ENCODE assay signal across 15 cellular contexts in the genomic region with DNA sequence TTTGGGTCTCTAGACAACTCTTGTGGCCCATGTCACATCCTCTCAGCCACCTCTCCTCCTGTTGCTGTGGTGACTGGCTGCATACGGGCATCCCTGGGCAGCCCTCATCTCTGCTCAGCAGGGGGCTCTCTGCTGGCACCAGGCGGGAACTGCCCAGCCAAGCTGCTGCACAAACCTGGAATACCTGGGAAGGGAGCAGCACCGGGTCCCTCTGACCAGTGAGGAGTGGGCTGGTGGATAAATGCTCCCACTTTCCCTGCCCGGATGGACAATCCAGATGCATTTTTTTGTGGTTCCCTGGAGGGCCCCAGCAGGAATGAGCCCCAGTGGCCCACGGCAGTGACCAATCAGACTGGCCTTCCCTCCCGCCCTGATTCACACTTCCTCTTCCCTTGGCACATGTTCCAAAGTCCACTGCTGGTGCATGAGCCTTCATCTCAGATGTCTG.
DNase-seq lines count a peak whose midpoint lies in the region; ATAC-seq and TF ChIP-seq lines count a peak whose summit lies in the region.
"Had no signal": no experiment of that assay in that cellular context is flagged by ENCODE, and none has a peak within 500 bp of the region (broad histone marks: within the 10 kb centered on the region; RNA-seq: fewer than 3 reads in every experiment).

No MANE protein-coding gene starts in this region.

- H3K9me3 ChIP-seq in DND-41 (ENCODE audit: insufficient read depth, low read length, severe bottlenecking): no peaks in the 10 kb centered on the region
- H3K9me3 ChIP-seq: body of pancreas, tibial artery had no signal

- no peak overlapping the region for H3K9ac ChIP-seq in DND-41 (ENCODE audit: low read depth, low read length)
- H3K9ac ChIP-seq: KMS-11 had no signal

- peaks cover 1% of the 10 kb centered on the region for H3K27me3 ChIP-seq in DND-41 (ENCODE audit: insufficient read depth, low read length, poor library complexity)
- H3K27me3 ChIP-seq: body of pancreas, tibial artery had no signal

- no peaks in the 10 kb centered on the region for H3K4me1 ChIP-seq in DND-41 (ENCODE audit: insufficient read depth, low read length)
- H3K4me1 ChIP-seq: body of pancreas, tibial artery had no signal

- no peak overlapping the region for H3K27ac ChIP-seq in DND-41 (ENCODE audit: low read length)
- peak overlapping the region; percentile 83 for H3K27ac ChIP-seq in RWPE1
- H3K27ac ChIP-seq: body of pancreas, KMS-11, tibial artery had no signal

- ATAC-seq in DND-41 (ENCODE audit: insufficient read depth, low read depth) (peak; percentile 37; the same call in 1 of the 3 replicates), HG02981 (IDR thresholded peaks at IDR 0.05; ENCODE audit: unreplicated experiment) (no peak)
- ATAC-seq: body of pancreas had no signal

- DNase-seq in NCI-H146 (lab: John Stamatoyannopoulos, UW) (peak; percentile 11), NCI-H146 treated with DMSO at 0.1 percent for 48 hours (lab: John Stamatoyannopoulos, UW; ENCODE audit: unreplicated experiment) (no peak), DND-41 (no peak), RWPE1 (ENCODE audit: low spot score) (no peak), medulla oblongata (ENCODE audit: extremely low spot score) (peak; percentile 57), NCI-H2107 (lab: John Stamatoyannopoulos, UW) (no peak), erythroblast (lab: John Stamatoyannopoulos, UW) (no peak)
- DNase-seq: activated CD4-positive, alpha-beta T cell treated with anti-CD3 and anti-CD28 coated beads, Interleukin-2, amount 50 U/mL, for 4 hours; activated gamma-delta T cell treated with Interleukin-2 at 50 U/mL for 16 hours; effector CD4-positive, alpha-beta T cell; NCI-H2081 treated with DMSO at 0.1 percent for 48 hours had no signal

- no peaks in the 10 kb centered on the region for H3K36me3 ChIP-seq in DND-41 (ENCODE audit: insufficient read depth, low read length)
- H3K36me3 ChIP-seq: tibial artery had no signal

- no peak overlapping the region for H2AFZ ChIP-seq in DND-41 (ENCODE audit: low read depth, low read length)

- POLR2A ChIA-PET in RWPE1 (lab: Yijun Ruan, JAX; ENCODE audit: low non-redundant PET): no interaction called here

- H3K79me2 ChIP-seq in DND-41 (ENCODE audit: insufficient read depth, low read length): no peaks in the 10 kb centered on the region

- no peak overlapping the region for H3K4me2 ChIP-seq in DND-41 (ENCODE audit: insufficient read depth, low read length)
- H3K4me2 ChIP-seq: KMS-11 had no signal

- no peak for TF ChIP-seq POLR2A in erythroblast (IDR thresholded peaks at IDR 0.05; ENCODE audit: low read length)

- H3K4me3 ChIP-seq in DND-41 (ENCODE audit: low read depth in 1 of 2, low read length in 2 of 2): no peak overlapping the region
- H3K4me3 ChIP-seq: body of pancreas, tibial artery had no signal

- H4K20me1 ChIP-seq in DND-41 (ENCODE audit: insufficient read depth, low read length): no peaks in the 10 kb centered on the region; the same call in 1 of the 2 replicates

- peak; percentile 12 for TF ChIP-seq CTCF in DND-41 (IDR thresholded peaks at IDR 0.05; ENCODE audit: borderline replicate concordance, extremely low read depth, low read length, poor library complexity, severe bottlenecking)
- TF ChIP-seq CTCF in RWPE1 (conservative IDR thresholded peaks at IDR 0.05; ENCODE audit: low read depth): no peak

- CTCF ChIA-PET in RWPE1 (lab: Yijun Ruan, JAX): interaction anchor here (0.6 to 1.1 kb wide), 2 partner anchors 23 to 292 kb away, joined by 3 to 5 read pairs; no protein-coding TSS in a partner anchor

Comparison
In these comparisons a context has a peak if more than half of its experiments do, and no peak if none do; other contexts are left out.
1. DNase-seq: peak in NCI-H146 (single experiment) and medulla oblongata (single experiment); none in NCI-H146 treated with DMSO at 0.1 percent for 48 hours (single experiment), DND-41 (single experiment), RWPE1 (single experiment), NCI-H2107 (single experiment) and erythroblast (0 of 2).